ENCODE assay signal across 11 cellular contexts in genomic region chr11:35622070-35622469, GRCh38. TPM values are rescaled to one million over a fixed set of nuclear protein-coding genes. Genes with fewer than 3 reads are reported as not detected.
A peak's percentile ranks its signal among the peaks of the same experiment; 100 is the strongest.
DNase-seq lines count a peak whose midpoint lies in the region; ATAC-seq and TF ChIP-seq lines count a peak whose summit lies in the region.
"Had no signal": no experiment of that assay in that cellular context is flagged by ENCODE, and none has a peak within 500 bp of the region (broad histone marks: within the 10 kb centered on the region; RNA-seq: fewer than 3 reads in every experiment).

No MANE protein-coding gene starts in this region.

- H3K4me1 ChIP-seq in A673 (ENCODE audit: insufficient read depth, low read length, poor library complexity, severe bottlenecking) (peaks cover 63% of the 10 kb centered on the region), iPS-18a (ENCODE audit: control insufficient read depth, low read depth, low read length) (peaks cover 29% of the 10 kb centered on the region)

- H3K27ac ChIP-seq in A673 (ENCODE audit: low read depth, low read length, poor library complexity, severe bottlenecking) (peak overlapping the region; percentile 72), iPS-18a (ENCODE audit: low read length) (no peak overlapping the region)

- intact Hi-C loops in A673 (cut with micrococcal nuclease; ENCODE audit: unreplicated experiment), result loop anchor here (5.0 kb wide), 1 partner anchor 320 kb away; the partner anchor contains the start of gene LDLRAD3

- in situ Hi-C loops in astrocyte of the spinal cord (cut with HindIII; ENCODE audit: low sequenced_read_pairs), result no loop called here

- H3K27me3 ChIP-seq in A673 (replicated peaks; ENCODE audit: insufficient read depth, low read depth, low read length, poor library complexity), result no peaks in the 10 kb centered on the region
- H3K27me3 ChIP-seq in iPS-18a (ENCODE audit: control insufficient read depth, insufficient read depth, low read length), result peaks cover 20% of the 10 kb centered on the region

- TF ChIP-seq CTCF in A673 (conservative IDR thresholded peaks at IDR 0.05; ENCODE audit: low read depth, low read length), result no peak
- TF ChIP-seq CTCF in astrocyte of the spinal cord (IDR thresholded peaks at IDR 0.05; ENCODE audit: low read depth, low read length), result no peak

- DNase-seq in A673 (ENCODE audit: low spot score) (peak; percentile 82), HS-27A (ENCODE audit: low read depth) (peak; percentile 63), astrocyte of the spinal cord (ENCODE audit: low read depth, low spot score) (peak; percentile 81), D341Med (ENCODE audit: low spot score) (no peak), NCI-H2227 treated with DMSO at 0.1 percent for 48 hours (lab: John Stamatoyannopoulos, UW) (no peak)
- DNase-seq in activated naive CD4-positive, alpha-beta T cell treated with Interleukin-2 at 50 U/mL for 16 hours, result no peak
- DNase-seq: central memory CD4-positive, alpha-beta T cell; NCI-H2029 treated with DMSO at 0.1 percent for 48 hours had no signal

- no peaks in the 10 kb centered on the region for H3K9me3 ChIP-seq in A673 (ENCODE audit: low read depth, low read length, poor library complexity, severe bottlenecking)
- H3K9me3 ChIP-seq in iPS-18a (ENCODE audit: control insufficient read depth, low read depth, low read length), result no peaks in the 10 kb centered on the region

- H3K9ac ChIP-seq in iPS-18a (ENCODE audit: low read length), result no peak overlapping the region

- no peaks in the 10 kb centered on the region for H3K36me3 ChIP-seq in A673 (ENCODE audit: insufficient read depth, low read length, poor library complexity, severe bottlenecking)
- H3K36me3 ChIP-seq in iPS-18a (ENCODE audit: control insufficient read depth, low read depth, low read length), result no peaks in the 10 kb centered on the region

- peak overlapping the region; percentile 56 for H3K4me3 ChIP-seq in A673 (ENCODE audit: low read depth, low read length, poor library complexity, severe bottlenecking)
- H3K4me3 ChIP-seq in astrocyte of the spinal cord (ENCODE audit: low read depth, low read length), result no peak overlapping the region
- H3K4me3 ChIP-seq in iPS-18a (ENCODE audit: low read length), result peak overlapping the region; percentile 21

- ATAC-seq in HG03025 (IDR thresholded peaks at IDR 0.05; ENCODE audit: low FRiP score, unreplicated experiment), result no peak

- BruUV-seq in A673 (replicated peaks; lab: Mats Ljungman, UMichigan), result no TSS peak

- CTCF ChIA-PET in A673 (lab: Charles Lee), result interaction anchor here (0.9 to 1.0 kb wide), 2 partner anchors 200 to 637 kb away, joined by 4 to 16 read pairs; no protein-coding TSS in a partner anchor

- POLR2A ChIA-PET in A673 (lab: Charles Lee; ENCODE audit: low non-redundant PET), result no interaction called here

RNA-seq across cellular contexts. Expression of gene FJX1, which starts 3.8 kb away (rescaled TPM):
- 40.4 and 50.1 TPM in 2 replicates for total RNA-seq in A673 (2021)
- total RNA-seq: B cell had no signal

RNA-seq across cellular contexts. Expression of gene TRIM44, which starts 40.5 kb away (rescaled TPM):
- total RNA-seq in A673 (2021), result 179 and 191 TPM in 2 replicates

Comparison
In these comparisons a context has a peak if more than half of its experiments do, and no peak if none do; other contexts are left out.
1. DNase-seq: peak in A673 (single experiment), HS-27A (single experiment) and astrocyte of the spinal cord (single experiment); none in activated naive CD4-positive, alpha-beta T cell treated with Interleukin-2 at 50 U/mL for 16 hours (single experiment), D341Med (single experiment) and NCI-H2227 treated with DMSO at 0.1 percent for 48 hours (single experiment).